Comparison of ENCODE assay signal across 6 cellular contexts in genomic region chr2:80331025-80331424, GRCh38. TPM values are rescaled to one million over a fixed set of nuclear protein-coding genes. Genes with fewer than 3 reads are reported as not detected.
"Had no signal": no experiment of that assay in that cellular context is flagged by ENCODE, and none has a peak within 500 bp of the region (broad histone marks: within the 10 kb centered on the region; RNA-seq: fewer than 3 reads in every experiment).

No MANE protein-coding gene starts in this region.

- DNase-seq: GM23248, GOT3, H7, HFFc6, IMR-90 had no signal

- ATAC-seq: HCT116 had no signal

- H3K27ac ChIP-seq: GM23248 had no signal

RNA-seq across cellular contexts. Expression of gene LRRTM1, which starts 26.5 kb away (rescaled TPM):
- polyA plus RNA-seq: GM23248, IMR-90 had no signal
